9 cellular contexts compared by ENCODE assay signal in the genomic region with DNA sequence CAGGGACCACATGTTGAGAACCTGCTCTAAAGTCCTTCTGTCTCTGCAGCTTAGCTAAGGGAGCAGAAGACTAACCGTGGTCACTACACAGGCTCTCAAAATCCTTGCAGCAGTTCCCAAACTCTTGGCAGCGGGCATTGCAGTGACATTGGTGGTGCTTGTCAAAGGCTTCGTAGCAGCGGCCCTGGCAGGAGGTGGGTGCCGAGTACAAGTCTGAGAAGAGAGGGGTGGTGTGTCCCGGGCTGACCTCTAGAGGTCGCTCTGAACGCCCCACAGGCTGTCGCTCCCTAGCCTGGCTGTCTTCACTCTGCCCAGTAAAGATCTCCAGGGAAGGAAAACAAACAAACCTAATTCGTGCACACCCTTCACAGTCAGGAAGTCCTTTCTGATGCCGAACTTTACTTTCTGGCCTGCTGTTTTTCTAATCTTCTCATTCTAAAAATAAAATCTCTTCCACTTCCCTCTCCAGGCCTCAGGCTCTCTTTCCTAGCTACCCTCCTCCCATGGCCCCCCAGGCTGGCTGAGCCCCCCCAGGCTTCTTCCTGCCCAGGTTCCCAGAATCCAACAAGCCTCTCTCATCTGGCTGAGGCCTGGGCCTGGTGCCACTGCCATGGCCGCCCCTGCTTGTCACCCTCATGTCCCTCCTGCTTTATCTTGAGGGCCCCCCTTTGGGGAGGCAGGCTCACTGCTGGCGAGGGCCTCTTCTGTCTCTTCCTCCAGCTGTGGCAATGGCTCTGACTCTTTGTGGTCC. TPM values are rescaled to one million over a fixed set of nuclear protein-coding genes. Genes with fewer than 3 reads are reported as not detected.
DNase-seq lines count a peak whose midpoint lies in the region; ATAC-seq and TF ChIP-seq lines count a peak whose summit lies in the region.
"Had no signal": no experiment of that assay in that cellular context is flagged by ENCODE, and none has a peak within 500 bp of the region (broad histone marks: within the 10 kb centered on the region; RNA-seq: fewer than 3 reads in every experiment).

No MANE protein-coding gene starts in this region.

- no peaks in the 10 kb centered on the region for H3K27me3 ChIP-seq in breast epithelium

- no peaks in the 10 kb centered on the region for H3K9me3 ChIP-seq in breast epithelium

- H3K27ac ChIP-seq in breast epithelium: peak overlapping the region; percentile 83 to 98

- peaks cover 26 to 32% of the 10 kb centered on the region in 2 donors for H3K4me1 ChIP-seq in breast epithelium

- H3K36me3 ChIP-seq in breast epithelium: no peaks in the 10 kb centered on the region

- TF ChIP-seq POLR2A in breast epithelium (IDR thresholded peaks at IDR 0.05): no peak

- ATAC-seq in sciatic nerve: peak; percentile 87
- ATAC-seq in GM18861 (IDR thresholded peaks at IDR 0.05; ENCODE audit: unreplicated experiment): no peak

- peak in 2 of 3 donors; percentile 60 to 73 for TF ChIP-seq CTCF in breast epithelium (IDR thresholded peaks at IDR 0.05)

- H3K4me3 ChIP-seq in breast epithelium: no peak overlapping the region

- intact Hi-C loops in breast epithelium (cut with DNase I; ENCODE audit: low total_unique reads): no loop called here
- intact Hi-C loops in sciatic nerve (cut with DNase I): loop anchor here (5.0 to 10.0 kb wide), 2 partner anchors 60 to 347 kb away; no protein-coding TSS in a partner anchor

- DNase-seq in NCI-H524 (lab: John Stamatoyannopoulos, UW) (peak; percentile 26 to 54), NCI-H524 treated with DMSO at 0.1 percent for 48 hours (lab: John Stamatoyannopoulos, UW) (no peak), NCI-H1105 (lab: John Stamatoyannopoulos, UW) (peak; percentile 14), T1000 (lab: John Stamatoyannopoulos, UW) (peak; percentile 63), breast epithelium (ENCODE audit: low spot score in 2 of 2) (peak; percentile 61 to 78), iPS DF 4.7 (ENCODE audit: extremely low read depth, low spot score) (peak; percentile 83), sciatic nerve (ENCODE audit: low spot score) (peak; percentile 87)

RNA-seq across cellular contexts. Expression of gene ENDOU, which starts 7.7 kb away (rescaled TPM):
- 1 to 10 TPM in 2 of 3 donors, under 1 TPM in 1; 0.98 to 1.4 (median 1.0) TPM for total RNA-seq in breast epithelium
- 0.40 TPM for total RNA-seq in sciatic nerve
- total RNA-seq: CD8-positive, alpha-beta memory T cell had no signal

RNA-seq across cellular contexts. Expression of gene RPAP3, which starts 11.8 kb away (rescaled TPM):
- total RNA-seq in breast epithelium (10 to 100 TPM; 11.4 to 25.0 (median 18.7) TPM), sciatic nerve (25.8 TPM)

RNA-seq across cellular contexts. Expression of gene RAPGEF3, which starts 41.1 kb away (rescaled TPM):
- 10 to 100 TPM; 40.6 to 87.8 (median 60.3) TPM for total RNA-seq in breast epithelium
- total RNA-seq in sciatic nerve: 73.4 TPM

RNA-seq across cellular contexts. Expression of gene SLC48A1, which starts 55.4 kb away (rescaled TPM):
- total RNA-seq in breast epithelium (10 to 100 TPM; 27.5 to 51.5 (median 30.6) TPM), sciatic nerve (47.9 TPM)
